Comparison of ENCODE assay signal across 24 cellular contexts in the genomic region with DNA sequence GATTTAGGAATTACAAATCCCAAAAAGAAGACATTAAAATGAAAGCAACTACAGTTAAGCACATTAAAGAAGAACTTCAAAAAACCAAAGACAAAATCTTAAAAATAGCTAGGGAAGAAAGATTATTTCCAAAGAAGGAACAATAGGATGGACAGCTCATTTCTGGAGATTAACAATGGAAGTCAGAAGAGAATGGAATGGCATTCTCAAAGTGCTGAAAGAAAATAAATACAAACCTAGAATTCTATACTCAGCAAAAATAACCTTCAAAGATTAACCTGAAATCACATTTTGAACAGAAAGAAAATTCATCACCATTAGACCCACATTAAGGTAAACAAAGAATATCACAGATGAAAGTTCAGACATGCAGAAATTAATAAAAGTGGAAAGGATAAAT.
"Had no signal": no experiment of that assay in that cellular context is flagged by ENCODE, and none has a peak within 500 bp of the region (broad histone marks: within the 10 kb centered on the region; RNA-seq: fewer than 3 reads in every experiment).

No MANE protein-coding gene starts in this region.

- H3K4me1 ChIP-seq: tibial nerve had no signal

- ATAC-seq: activated T-cell treated with anti-CD3 and anti-CD28 coated beads, Interleukin-2, amount 50 U/mL, for 72 hours; effector memory CD8-positive, alpha-beta T cell; gastrocnemius medialis; mucosa of descending colon; psoas muscle; right cardiac atrium had no signal

- H3K4me1 Mint-ChIP-seq: activated B cell treated with CpG ODN at 0.5 μM for 24 hours; activated naive CD4-positive, alpha-beta T cell treated with anti-CD3 and anti-CD28 coated beads, Interleukin-2, amount 50 U/mL, for 24 hours; naive B cell; neural crest cell had no signal

- H3K4me3 Mint-ChIP-seq: activated B cell treated with CpG ODN at 0.5 μM for 24 hours; activated CD4-positive, alpha-beta T cell treated with anti-CD3 and anti-CD28 coated beads, Interleukin-2, amount 10 ng/mL, durations not matched to agents 24 days and 14 days; activated naive CD4-positive, alpha-beta T cell treated with anti-CD3 and anti-CD28 coated beads, Interleukin-2, amount 50 U/mL, for 24 hours; activated T-cell treated with anti-CD3 and anti-CD28 coated beads, Interleukin-2, amount 50 U/mL, for 72 hours; effector memory CD8-positive, alpha-beta T cell; immature natural killer cell; neural crest cell; stimulated activated naive CD8-positive, alpha-beta T cell treated with anti-CD3 and anti-CD28 coated beads, Interleukin-15, Interleukin-2, amounts not matched to agents 100 ng/mL and 50 ng/mL, for 24 hours had no signal

- FAIRE-seq: urothelium cell line had no signal

- H3K36me3 ChIP-seq: cardiac muscle cell had no signal

- DNase-seq: activated B cell treated with CpG ODN at 0.5 μM for 24 hours; activated CD4-positive, alpha-beta T cell treated with anti-CD3 and anti-CD28 coated beads, Interleukin-2, amount 10 ng/mL, durations not matched to agents 24 days and 14 days; activated CD8-positive, alpha-beta memory T cell treated with anti-CD3 and anti-CD28 coated beads for 24 hours; activated CD8-positive, alpha-beta memory T cell treated with anti-CD3 and anti-CD28 coated beads, Interleukin-2, amount 50 U/mL, for 48 hours; activated gamma-delta T cell; activated T-cell treated with anti-CD3 and anti-CD28 coated beads, Interleukin-2, amount 50 U/mL, for 72 hours; amniotic stem cell; effector memory CD8-positive, alpha-beta T cell; gastrocnemius medialis; head of caudate nucleus; immature natural killer cell; mesenchymal stem cell; mucosa of descending colon; naive B cell; psoas muscle; right cardiac atrium had no signal

- H3K4me3 ChIP-seq: cardiac muscle cell, gastrocnemius medialis, mucosa of descending colon, psoas muscle, skin epidermis, tibial nerve had no signal

- H3K27me3 ChIP-seq: cardiac muscle cell, gastrocnemius medialis, tibial nerve had no signal

- H3K9me3 ChIP-seq: gastrocnemius medialis had no signal

- H3K27ac ChIP-seq: cardiac muscle cell, epithelial cell of prostate, psoas muscle, skin epidermis, tibial nerve had no signal

- H3K27me3 Mint-ChIP-seq: activated B cell treated with CpG ODN at 0.5 μM for 24 hours; activated CD4-positive, alpha-beta T cell treated with anti-CD3 and anti-CD28 coated beads, Interleukin-2, amount 10 ng/mL, durations not matched to agents 24 days and 14 days; activated naive CD4-positive, alpha-beta T cell treated with anti-CD3 and anti-CD28 coated beads, Interleukin-2, amount 50 U/mL, for 24 hours; effector memory CD8-positive, alpha-beta T cell; naive B cell; stimulated activated naive CD8-positive, alpha-beta T cell treated with anti-CD3 and anti-CD28 coated beads, Interleukin-15, Interleukin-2, amounts not matched to agents 100 ng/mL and 50 ng/mL, for 24 hours had no signal

- H3K27ac Mint-ChIP-seq: activated B cell treated with CpG ODN at 0.5 μM for 24 hours; activated CD4-positive, alpha-beta T cell treated with anti-CD3 and anti-CD28 coated beads, Interleukin-2, amount 10 ng/mL, durations not matched to agents 24 days and 14 days; activated naive CD4-positive, alpha-beta T cell treated with anti-CD3 and anti-CD28 coated beads, Interleukin-2, amount 50 U/mL, for 24 hours; effector memory CD8-positive, alpha-beta T cell; stimulated activated naive CD8-positive, alpha-beta T cell treated with anti-CD3 and anti-CD28 coated beads, Interleukin-15, Interleukin-2, amounts not matched to agents 100 ng/mL and 50 ng/mL, for 24 hours had no signal
